14 cellular contexts compared by ENCODE assay signal in the genomic region with DNA sequence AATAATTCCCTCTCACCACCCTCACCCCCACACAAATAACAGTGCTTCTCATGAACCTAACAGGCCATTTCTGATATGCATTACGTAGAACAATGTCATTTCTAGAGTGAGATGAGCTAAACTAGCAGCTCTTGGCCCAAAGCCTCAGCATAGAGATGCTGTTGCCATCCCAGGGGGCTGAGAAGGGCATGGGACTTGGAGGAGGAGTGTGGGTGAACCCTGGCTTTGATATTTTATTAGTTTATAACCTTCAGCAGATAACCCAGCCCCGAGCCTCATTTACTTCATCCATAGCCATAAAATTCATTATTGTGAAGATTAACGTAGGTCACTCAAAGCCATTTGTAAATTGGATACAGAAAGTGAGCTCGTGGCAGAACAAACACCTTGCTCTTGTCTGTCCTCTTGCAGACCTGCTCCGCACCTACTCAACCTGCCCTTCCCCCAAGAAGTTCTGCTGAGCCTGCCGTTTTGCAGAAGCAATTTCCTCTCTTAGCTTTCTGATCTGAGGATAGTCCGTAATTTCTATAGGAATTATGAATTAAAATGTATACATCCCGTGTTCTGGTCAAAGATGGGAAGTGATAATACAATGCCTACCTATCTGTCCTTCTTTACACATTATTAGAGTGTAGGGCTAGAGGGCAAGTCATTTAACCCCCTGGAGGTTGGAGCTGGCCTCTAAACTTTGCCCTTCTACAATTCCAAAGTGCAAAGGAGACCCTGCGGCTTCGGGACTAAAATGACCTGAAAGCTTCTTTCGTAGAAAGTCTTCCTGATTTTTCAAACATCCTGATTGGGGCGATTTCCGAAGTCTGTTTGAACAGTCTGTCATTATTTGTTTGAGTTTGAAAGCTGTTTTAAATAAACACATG.
DNase-seq lines count a peak whose midpoint lies in the region; ATAC-seq and TF ChIP-seq lines count a peak whose summit lies in the region.
"Had no signal": no experiment of that assay in that cellular context is flagged by ENCODE, and none has a peak within 500 bp of the region (broad histone marks: within the 10 kb centered on the region; RNA-seq: fewer than 3 reads in every experiment).

No MANE protein-coding gene starts in this region.

- H3K4me3 ChIP-seq in CD8-positive, alpha-beta memory T cell (ENCODE audit: low read length), result no peak overlapping the region
- peak overlapping the region; percentile 8 for H3K4me3 ChIP-seq in LNCaP clone FGC (ENCODE audit: low read depth, low read length)
- H3K4me3 ChIP-seq: sigmoid colon had no signal

- peaks cover 0 to 2% of the 10 kb centered on the region in 2 donors for H3K27me3 Mint-ChIP-seq in CD8-positive, alpha-beta memory T cell
- H3K27me3 Mint-ChIP-seq in activated naive CD8-positive, alpha-beta T cell treated with anti-CD3 and anti-CD28 coated beads, Interleukin-2, amount 10 ng/mL, durations not matched to agents 7 days and 5 days, result no peaks in the 10 kb centered on the region
- H3K27me3 Mint-ChIP-seq in nephron (ENCODE audit: low read depth), result no peaks in the 10 kb centered on the region
- H3K27me3 Mint-ChIP-seq in type B pancreatic cell, result no peaks in the 10 kb centered on the region

- H3K4me1 Mint-ChIP-seq in CD8-positive, alpha-beta memory T cell, result peaks cover 33 to 42% (median 42%) of the 10 kb centered on the region in 3 donors
- H3K4me1 Mint-ChIP-seq in activated naive CD8-positive, alpha-beta T cell treated with anti-CD3 and anti-CD28 coated beads, Interleukin-2, amount 10 ng/mL, durations not matched to agents 7 days and 5 days, result peaks cover 45% of the 10 kb centered on the region
- H3K4me1 Mint-ChIP-seq in nephron, result peaks cover 26% of the 10 kb centered on the region
- peaks cover 9% of the 10 kb centered on the region for H3K4me1 Mint-ChIP-seq in type B pancreatic cell (ENCODE audit: unreplicated experiment)

- H3K27ac Mint-ChIP-seq in CD8-positive, alpha-beta memory T cell, result peak overlapping the region; percentile 22 to 93 (median 88)
- H3K27ac Mint-ChIP-seq in activated naive CD8-positive, alpha-beta T cell treated with anti-CD3 and anti-CD28 coated beads, Interleukin-2, amount 10 ng/mL, durations not matched to agents 7 days and 5 days, result peak overlapping the region; percentile 67
- H3K27ac Mint-ChIP-seq in nephron, result peak overlapping the region in 2 of 3 experiments; percentile 34 to 82
- H3K27ac Mint-ChIP-seq in type B pancreatic cell, result no peak overlapping the region
- H3K27ac Mint-ChIP-seq: mesothelial cell of epicardium, WTC11 had no signal

- H3K36me3 ChIP-seq in CD8-positive, alpha-beta memory T cell (ENCODE audit: insufficient read depth, low read length), result no peaks in the 10 kb centered on the region
- H3K36me3 ChIP-seq: sigmoid colon had no signal

- no peak for ATAC-seq in activated naive CD8-positive, alpha-beta T cell treated with anti-CD3 and anti-CD28 coated beads, Interleukin-2, amount 10 ng/mL, durations not matched to agents 7 days and 5 days (ENCODE audit: low read depth)
- ATAC-seq in HG03520 (IDR thresholded peaks at IDR 0.05; ENCODE audit: unreplicated experiment), result no peak

- no peak for DNase-seq in CD8-positive, alpha-beta memory T cell
- DNase-seq in LNCaP clone FGC (ENCODE audit: low read depth) (no peak), NCI-H1105 (lab: John Stamatoyannopoulos, UW) (no peak), type B pancreatic cell (ENCODE audit: extremely low spot score, unreplicated experiment) (no peak)
- no peak for DNase-seq in activated naive CD8-positive, alpha-beta T cell treated with anti-CD3 and anti-CD28 coated beads, Interleukin-2, amount 10 ng/mL, durations not matched to agents 7 days and 5 days
- DNase-seq in stimulated activated CD4-positive, alpha-beta T cell treated with anti-CD3 and anti-CD28 coated beads, Interleukin-1b, Interleukin-23, amount 100 ng/mL, for 48 hours, result no peak
- DNase-seq: amniotic stem cell, Caco-2, NCI-H2227 treated with DMSO at 0.1 percent for 48 hours, sigmoid colon had no signal

- TF ChIP-seq CTCF in LNCaP clone FGC (IDR thresholded peaks at IDR 0.05; ENCODE audit: control insufficient read depth, extremely low read depth, insufficient read depth) (no peak), nephron (IDR thresholded peaks at IDR 0.05; ENCODE audit: unreplicated experiment in 3 of 3) (no peak), type B pancreatic cell (conservative IDR thresholded peaks at IDR 0.05) (no peak)

- POLR2A ChIA-PET in CD8-positive, alpha-beta memory T cell (lab: Charles Lee), result interaction anchor here (0.7 to 2.2 kb wide), 4 partner anchors 22 to 189 kb away, joined by 3 to 9 read pairs (median 4); no protein-coding TSS in a partner anchor
- POLR2A ChIA-PET in activated naive CD8-positive, alpha-beta T cell treated with anti-CD3 and anti-CD28 coated beads, Interleukin-2, amount 10 ng/mL, durations not matched to agents 7 days and 5 days (lab: Charles Lee), result interaction anchor here (1.0 to 2.2 kb wide), 6 partner anchors 21 to 186 kb away, joined by 3 to 11 read pairs (median 4); no protein-coding TSS in a partner anchor

- CTCF ChIA-PET in CD8-positive, alpha-beta memory T cell (lab: Charles Lee), result interaction anchor here (1.1 to 7.0 kb wide), 18 partner anchors 9 to 307 kb away, joined by 3 to 86 read pairs (median 4); partner anchors contain the start of gene BCL2

- peaks cover 26% of the 10 kb centered on the region for H3K4me1 ChIP-seq in CD8-positive, alpha-beta memory T cell (ENCODE audit: insufficient read depth, low read length)

- no peak overlapping the region for H3K27ac ChIP-seq in CD8-positive, alpha-beta memory T cell (ENCODE audit: low read depth, low read length)

- peaks cover 0 to 18% (median 3%) of the 10 kb centered on the region in 3 donors for H3K36me3 Mint-ChIP-seq in CD8-positive, alpha-beta memory T cell
- peaks cover 32% of the 10 kb centered on the region for H3K36me3 Mint-ChIP-seq in activated naive CD8-positive, alpha-beta T cell treated with anti-CD3 and anti-CD28 coated beads, Interleukin-2, amount 10 ng/mL, durations not matched to agents 7 days and 5 days
- peaks cover 4% of the 10 kb centered on the region for H3K36me3 Mint-ChIP-seq in nephron (ENCODE audit: low read depth)
- H3K36me3 Mint-ChIP-seq in type B pancreatic cell, result peaks cover 6% of the 10 kb centered on the region
- H3K36me3 Mint-ChIP-seq: mesothelial cell of epicardium, WTC11 had no signal

- no peaks in the 10 kb centered on the region for H3K27me3 ChIP-seq in CD8-positive, alpha-beta memory T cell (ENCODE audit: insufficient read depth, low read length, poor library complexity, severe bottlenecking)
- H3K27me3 ChIP-seq: sigmoid colon had no signal

- no peaks in the 10 kb centered on the region for H3K9me3 ChIP-seq in CD8-positive, alpha-beta memory T cell (ENCODE audit: low read length)
- H3K9me3 ChIP-seq: Caco-2, sigmoid colon had no signal

- H3K9me3 Mint-ChIP-seq in CD8-positive, alpha-beta memory T cell, result no peaks in the 10 kb centered on the region
- peaks cover 3% of the 10 kb centered on the region for H3K9me3 Mint-ChIP-seq in activated naive CD8-positive, alpha-beta T cell treated with anti-CD3 and anti-CD28 coated beads, Interleukin-2, amount 10 ng/mL, durations not matched to agents 7 days and 5 days
- no peaks in the 10 kb centered on the region for H3K9me3 Mint-ChIP-seq in nephron
- peaks cover 9% of the 10 kb centered on the region for H3K9me3 Mint-ChIP-seq in type B pancreatic cell
- H3K9me3 Mint-ChIP-seq: mesothelial cell of epicardium had no signal

- peak overlapping the region in 1 of 7 donors; percentile 23 for H3K4me3 Mint-ChIP-seq in CD8-positive, alpha-beta memory T cell
- no peak overlapping the region for H3K4me3 Mint-ChIP-seq in activated naive CD8-positive, alpha-beta T cell treated with anti-CD3 and anti-CD28 coated beads, Interleukin-2, amount 10 ng/mL, durations not matched to agents 7 days and 5 days
- H3K4me3 Mint-ChIP-seq in nephron, result no peak overlapping the region
- no peak overlapping the region for H3K4me3 Mint-ChIP-seq in type B pancreatic cell
- H3K4me3 Mint-ChIP-seq: mesothelial cell of epicardium, WTC11 had no signal
